8 cellular contexts compared by ENCODE assay signal in the genomic region with DNA sequence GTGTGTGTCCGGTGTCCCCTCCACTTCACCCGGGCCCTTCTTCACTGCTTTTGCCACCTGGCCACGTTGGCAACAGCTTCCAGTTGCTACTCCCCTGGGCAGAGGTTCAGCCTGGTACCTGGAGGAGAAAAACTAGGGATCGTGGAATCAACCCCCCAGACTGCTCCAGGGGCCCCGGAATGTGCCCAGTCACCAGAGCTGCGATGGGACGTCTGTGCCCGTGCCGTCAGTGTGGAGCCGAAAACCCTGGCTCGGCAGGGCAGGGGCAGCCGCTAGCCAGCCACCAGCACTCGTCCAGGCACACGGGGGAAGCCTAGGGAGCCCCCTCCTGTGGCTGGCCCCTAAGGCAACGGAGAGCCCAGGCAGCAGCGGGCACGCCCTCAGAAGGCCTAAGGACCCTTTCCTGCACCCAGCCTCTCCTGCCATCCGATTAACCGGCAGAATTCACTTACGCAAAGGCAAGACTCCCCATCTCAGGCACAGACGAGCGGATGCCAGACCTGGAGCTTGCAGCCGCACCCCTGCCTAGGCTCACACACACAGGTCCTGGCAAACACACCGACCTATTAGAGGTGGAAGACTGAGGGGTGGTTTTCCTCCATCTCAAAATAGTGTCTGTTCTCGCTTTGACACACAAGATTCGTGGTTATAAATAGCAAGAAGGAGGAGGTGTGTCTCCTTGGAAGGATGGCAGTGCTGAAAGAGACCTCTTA.
A peak's percentile ranks its signal among the peaks of the same experiment; 100 is the strongest.
DNase-seq lines count a peak whose midpoint lies in the region; ATAC-seq, FAIRE-seq and TF ChIP-seq lines count a peak whose summit lies in the region.

No MANE protein-coding gene starts in this region.

- ATAC-seq in HG03457 (IDR thresholded peaks at IDR 0.05; ENCODE audit: unreplicated experiment) (no peak), GM21619 (IDR thresholded peaks at IDR 0.05; ENCODE audit: unreplicated experiment) (no peak), GM18861 (IDR thresholded peaks at IDR 0.05; ENCODE audit: unreplicated experiment) (no peak), HG03095 (IDR thresholded peaks at IDR 0.05; ENCODE audit: unreplicated experiment) (no peak)

- H4K20me1 ChIP-seq in astrocyte (ENCODE audit: insufficient read depth, low read length) = peaks cover 56% of the 10 kb centered on the region

- no peak overlapping the region for H3K27ac ChIP-seq in astrocyte (ENCODE audit: low read depth, low read length)

- H3K27ac Mint-ChIP-seq in astrocyte (ENCODE audit: unreplicated experiment) = peak overlapping the region; percentile 20

- H3K36me3 Mint-ChIP-seq in astrocyte (ENCODE audit: low read depth, unreplicated experiment) = peaks cover 11% of the 10 kb centered on the region

- H3K27me3 Mint-ChIP-seq in astrocyte (ENCODE audit: low read depth, unreplicated experiment) = no peaks in the 10 kb centered on the region

- DNase-seq in 8988T (peak; percentile 51), astrocyte (ENCODE audit: low read depth) (no peak), mesenteric fat pad (ENCODE audit: low spot score) (peak; percentile 79)

- H3K27me3 ChIP-seq in astrocyte (ENCODE audit: insufficient read depth, low read length) = peaks cover 2% of the 10 kb centered on the region

- peaks cover 68% of the 10 kb centered on the region for H3K4me1 Mint-ChIP-seq in astrocyte (ENCODE audit: low read depth, unreplicated experiment)

- H3K4me3 ChIP-seq in astrocyte (ENCODE audit: insufficient read depth, low read depth, low read length) = peak overlapping the region; percentile 71

- H3K9ac ChIP-seq in astrocyte (ENCODE audit: low read length) = peak overlapping the region; percentile 78

- no peaks in the 10 kb centered on the region for H3K9me3 ChIP-seq in astrocyte (ENCODE audit: insufficient read depth, low read depth, low read length)

- H3K4me1 ChIP-seq in astrocyte (ENCODE audit: insufficient read depth, low read length) = peaks cover 44% of the 10 kb centered on the region

- H2AFZ ChIP-seq in astrocyte (ENCODE audit: low read depth, low read length) = peak overlapping the region; percentile 33

- FAIRE-seq in astrocyte (lab: Jason Lieb, UNC) = peak; percentile 29

- TF ChIP-seq CTCF in astrocyte (IDR thresholded peaks at IDR 0.05; ENCODE audit: insufficient read depth, low read depth, low read length) = no peak

- H3K4me2 ChIP-seq in astrocyte (ENCODE audit: low read length) = peak overlapping the region; percentile 90

- H3K36me3 ChIP-seq in astrocyte (ENCODE audit: insufficient read depth, low read length) = no peaks in the 10 kb centered on the region

- peak; percentile 30 for TF ChIP-seq POLR2A in GM15510 (IDR thresholded peaks at IDR 0.05; ENCODE audit: borderline replicate concordance, extremely low read depth, insufficient read length)

- H3K4me3 Mint-ChIP-seq in astrocyte (ENCODE audit: unreplicated experiment) = peak overlapping the region; percentile 82

- H3K79me2 ChIP-seq in astrocyte (ENCODE audit: insufficient read depth, low read length) = peaks cover 65% of the 10 kb centered on the region

- no peaks in the 10 kb centered on the region for H3K9me3 Mint-ChIP-seq in astrocyte (ENCODE audit: unreplicated experiment)
